ENCODE assay signal across 23 cellular contexts in the genomic region with DNA sequence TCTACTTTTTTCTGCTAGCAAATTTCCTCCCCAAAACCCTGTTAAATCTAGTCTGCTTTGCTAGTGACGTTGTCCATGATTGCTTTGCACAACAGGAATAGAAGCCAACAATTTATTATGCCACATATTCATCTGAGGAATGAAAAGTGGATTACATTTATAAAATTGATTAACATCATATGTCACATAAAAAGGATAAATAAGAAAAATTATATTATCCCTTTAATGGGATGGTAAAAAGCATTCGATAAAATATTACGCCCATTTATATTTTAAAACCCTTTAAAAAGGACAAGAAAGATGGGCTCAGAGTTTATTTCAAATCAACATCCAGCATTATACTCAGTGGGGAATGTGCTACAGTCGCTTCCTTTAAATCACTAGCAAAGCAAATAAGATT.
DNase-seq lines count a peak whose midpoint lies in the region; ATAC-seq, FAIRE-seq and TF ChIP-seq lines count a peak whose summit lies in the region.
"Had no signal": no experiment of that assay in that cellular context is flagged by ENCODE, and none has a peak within 500 bp of the region (broad histone marks: within the 10 kb centered on the region; RNA-seq: fewer than 3 reads in every experiment).

No MANE protein-coding gene starts in this region.

- H3K9ac ChIP-seq in SK-N-MC (ENCODE audit: insufficient read length) (no peak overlapping the region), H1 (replicated peaks in 1 of 4; ENCODE audit: extremely low read depth in 1 of 4, low read depth in 3 of 4, low read length in 3 of 4) (no peak overlapping the region), neuronal stem cell (ENCODE audit: low read depth, low read length, poor library complexity) (no peak overlapping the region)
- H3K9ac ChIP-seq: BLaER1 had no signal

- H3K14ac ChIP-seq in H1 (ENCODE audit: insufficient read length) (no peak overlapping the region), neuronal stem cell (ENCODE audit: low read length) (no peak overlapping the region)

- H3K18ac ChIP-seq in H1 (ENCODE audit: extremely low read depth, low read length) (no peak overlapping the region), neuronal stem cell (ENCODE audit: low read length) (no peak overlapping the region)

- no peaks in the 10 kb centered on the region for H3K23me2 ChIP-seq in H1 (ENCODE audit: low read depth, low read length)

- no peak overlapping the region for H2BK20ac ChIP-seq in H1 (ENCODE audit: low read length)

- H3K9me3 ChIP-seq in SK-N-MC (ENCODE audit: low read depth, low read length) (no peaks in the 10 kb centered on the region), H1 (ENCODE audit: insufficient read depth in 2 of 2, low read depth in 1 of 2, low read length in 1 of 2) (no peaks in the 10 kb centered on the region), neuronal stem cell (replicated peaks in 1 of 2; ENCODE audit: control insufficient read depth in 2 of 2, insufficient read depth in 1 of 2, low read depth in 1 of 2, low read length in 2 of 2) (no peaks in the 10 kb centered on the region)
- H3K9me3 ChIP-seq: BE2C, BLaER1 had no signal

- TF ChIP-seq RAD21 in H1 (IDR thresholded peaks at IDR 0.05 in 1 of 2, conservative IDR thresholded peaks at IDR 0.05 in 1 of 2; ENCODE audit: low read depth in 2 of 2, low read length in 2 of 2), result no peak

- no peak for FAIRE-seq in H1 (lab: Jason Lieb, UNC)
- FAIRE-seq: G401.6, GM12891, GM19239 had no signal

- H2BK12ac ChIP-seq in H1 (ENCODE audit: low read depth, low read length) (no peak overlapping the region), neuronal stem cell (ENCODE audit: low read length) (no peak overlapping the region)

- H3K56ac ChIP-seq in H1 (replicated peaks; ENCODE audit: insufficient read length, low read depth, low read length), result no peak overlapping the region

- H2BK120ac ChIP-seq in H1 (replicated peaks; ENCODE audit: low read depth, low read length), result no peak overlapping the region
- H2BK120ac ChIP-seq in neuronal stem cell (ENCODE audit: low read depth, low read length), result no peak overlapping the region

- H4K8ac ChIP-seq in H1 (ENCODE audit: extremely low read depth, insufficient read depth, low read length) (no peak overlapping the region), neuronal stem cell (ENCODE audit: low read depth, low read length) (no peak overlapping the region)

- H3K36me3 ChIP-seq in SK-N-MC (ENCODE audit: insufficient read depth, low read length) (no peaks in the 10 kb centered on the region), H1 (ENCODE audit: control insufficient read depth in 2 of 4, insufficient read depth in 4 of 4, low read length in 3 of 4) (no peaks in the 10 kb centered on the region), neuronal stem cell (replicated peaks in 1 of 2; ENCODE audit: control insufficient read depth in 2 of 2, insufficient read depth in 2 of 2, low read length in 2 of 2) (no peaks in the 10 kb centered on the region)
- H3K36me3 ChIP-seq: BE2C, BLaER1 had no signal

- H4K5ac ChIP-seq in H1 (ENCODE audit: insufficient read length, low read depth, low read length), result no peak overlapping the region

- peaks cover 0 to 3% (median 1%) of the 10 kb centered on the region in 4 experiments; a peak in 1 of 7 replicates for H3K4me1 ChIP-seq in H1 (replicated peaks in 1 of 4; ENCODE audit: control insufficient read depth in 3 of 4, insufficient read depth in 4 of 4, low read length in 3 of 4)
- H3K4me1 ChIP-seq in neuronal stem cell (ENCODE audit: control insufficient read depth in 2 of 2, insufficient read depth in 1 of 2, low read depth in 1 of 2, low read length in 2 of 2), result peaks cover 0 to 2% of the 10 kb centered on the region in 2 donors
- H3K4me1 ChIP-seq: BLaER1 had no signal

- WGBS in H1 (ENCODE audit: extremely low coverage in 1 of 2, insufficient coverage in 1 of 2, insufficient read length in 1 of 2, insufficient replicate concordance in 2 of 2, low coverage in 1 of 2, low lambda C conversion rate in 2 of 2, missing lambda C conversion rate in 1 of 2), 2 experiments, result 82% methylated on average over 4 of the region's 4 CpGs; no CpG with 5 or more reads in 1 of the 2 experiments
- WGBS in neuronal stem cell (ENCODE audit: extremely low coverage in 2 of 2, insufficient read length in 2 of 2, insufficient replicate concordance in 1 of 2), 2 donors, result no CpG with 5 or more reads among the region's 4 CpGs

- H3K4me2 ChIP-seq in H1 (ENCODE audit: insufficient read depth in 1 of 2, low read depth in 2 of 2, low read length in 2 of 2) (no peak overlapping the region), neuronal stem cell (ENCODE audit: insufficient read depth, low read length, poor library complexity, severe bottlenecking) (no peak overlapping the region)
- H3K4me2 ChIP-seq: BLaER1 had no signal

- H2BK15ac ChIP-seq in H1 (ENCODE audit: low read length) (no peak overlapping the region), neuronal stem cell (ENCODE audit: low read length) (no peak overlapping the region)

- TF ChIP-seq POLR2A in H1 (IDR thresholded peaks at IDR 0.05; ENCODE audit: control extremely low read depth in 1 of 2, low read depth in 2 of 2, low read length in 2 of 2), result no peak

- H4K91ac ChIP-seq in H1 (replicated peaks; ENCODE audit: insufficient read length, low read length), result no peak overlapping the region
- H4K91ac ChIP-seq in neuronal stem cell (ENCODE audit: low read depth, low read length, poor library complexity), result no peak overlapping the region

- no peaks in the 10 kb centered on the region for H4K20me1 ChIP-seq in H1 (replicated peaks in 1 of 2; ENCODE audit: control insufficient read depth in 1 of 2, insufficient read depth in 2 of 2, low read length in 2 of 2)
- H4K20me1 ChIP-seq: BLaER1 had no signal

- CTCF ChIA-PET in H1 (lab: Charles Lee; ENCODE audit: partially characterized antibody), result interaction anchor here (1.4 kb wide), 1 partner anchor 508 kb away, joined by 5 read pairs; no protein-coding TSS in a partner anchor

- no peaks in the 10 kb centered on the region for H3K79me1 ChIP-seq in H1 (ENCODE audit: low read depth, low read length)
- no peaks in the 10 kb centered on the region for H3K79me1 ChIP-seq in neuronal stem cell (ENCODE audit: low read depth, low read length)

- H3K27me3 ChIP-seq in H1 (replicated peaks in 1 of 4; ENCODE audit: control insufficient read depth in 3 of 4, extremely low read depth in 1 of 4, insufficient read depth in 3 of 4, low read length in 3 of 4) (no peaks in the 10 kb centered on the region), neuronal stem cell (ENCODE audit: control insufficient read depth in 3 of 3, insufficient read depth in 3 of 3, low read depth in 1 of 3, low read length in 3 of 3) (no peaks in the 10 kb centered on the region)
- H3K27me3 ChIP-seq: BE2C, BLaER1 had no signal

- H2AK5ac ChIP-seq in H1 (ENCODE audit: low read depth, low read length) (no peak overlapping the region), neuronal stem cell (ENCODE audit: low read depth, low read length) (no peak overlapping the region)

- ATAC-seq in HG02571 (IDR thresholded peaks at IDR 0.05; ENCODE audit: unreplicated experiment), result no peak
- ATAC-seq in GM18519 (IDR thresholded peaks at IDR 0.05; ENCODE audit: low FRiP score, unreplicated experiment), result no peak

- peak overlapping the region; percentile 7; the same call in 1 of the 2 replicates for H3K27ac ChIP-seq in SK-N-MC
- H3K27ac ChIP-seq in H1 (ENCODE audit: low read depth, low read length), result no peak overlapping the region
- no peak overlapping the region for H3K27ac ChIP-seq in neuronal stem cell (replicated peaks; ENCODE audit: low read length)
- H3K27ac ChIP-seq: BLaER1 had no signal

- no peak overlapping the region for H3K23ac ChIP-seq in H1 (ENCODE audit: insufficient read length)
- no peak overlapping the region for H3K23ac ChIP-seq in neuronal stem cell (ENCODE audit: low read depth, low read length, poor library complexity)

- TF ChIP-seq EP300 in H1 (IDR thresholded peaks at IDR 0.05; ENCODE audit: borderline replicate concordance in 1 of 2, low read depth in 2 of 2, low read length in 2 of 2), result no peak

- no peaks in the 10 kb centered on the region for H3K79me2 ChIP-seq in H1 (ENCODE audit: control insufficient read depth in 1 of 2, insufficient read depth in 2 of 2, low read length in 2 of 2)

- TF ChIP-seq CTCF in H1 (IDR thresholded peaks at IDR 0.05; ENCODE audit: control extremely low read depth in 1 of 3, insufficient read depth in 1 of 3, low read depth in 1 of 3, low read length in 3 of 3), result no peak

- H3K4me3 ChIP-seq in SK-N-MC, result no peak overlapping the region
- no peak overlapping the region for H3K4me3 ChIP-seq in H1 (ENCODE audit: extremely low read depth in 1 of 4, insufficient read depth in 2 of 4, low read depth in 3 of 4, low read length in 4 of 4)
- H3K4me3 ChIP-seq in neuronal stem cell (ENCODE audit: low read length in 2 of 2), result no peak overlapping the region
- H3K4me3 ChIP-seq: BLaER1 had no signal

- H2BK5ac ChIP-seq in H1 (ENCODE audit: low read depth, low read length) (no peak overlapping the region), neuronal stem cell (ENCODE audit: low read length) (no peak overlapping the region)

- H3K4ac ChIP-seq in H1 (replicated peaks; ENCODE audit: insufficient read length, low read depth, low read length) (no peak overlapping the region), neuronal stem cell (ENCODE audit: low read length) (no peak overlapping the region)

- POLR2A ChIA-PET in H1 (lab: Charles Lee; ENCODE audit: partially characterized antibody), result no interaction called here

- DNase-seq in SK-N-MC (ENCODE audit: low read depth, low spot score) (no peak), H1 (ENCODE audit: low read depth in 1 of 2, low spot score in 2 of 2) (no peak), neuronal stem cell (ENCODE audit: low spot score) (no peak)
- DNase-seq: 8988T; ACHN; BE2C; C1 segment of cervical spinal cord; CD4-positive, alpha-beta memory T cell; CD4-positive, CD25-positive, alpha-beta regulatory T cell; CD8-positive, alpha-beta memory T cell; COR-L47; DMS 273 treated with DMSO at 0.1 percent for 48 hours; DMS153; DMS53; DMS79; DND-41; GF-D8 had no signal

- H2AFZ ChIP-seq in H1 (ENCODE audit: low read length) (peak overlapping the region; percentile 66; the same call in 1 of the 2 replicates), neuronal stem cell (ENCODE audit: low read length) (peak overlapping the region; percentile 63)

TF ChIP-seq in H1, 55 proteins besides CTCF, POLR2A, EP300 and RAD21:
- no peak for TF ChIP-seq YY1 (IDR thresholded peaks at IDR 0.05; ENCODE audit: low read depth, low read length)
